Comparison of ENCODE assay signal across 8 cellular contexts in genomic region chr5:120457839-120458507, GRCh38. TPM values are rescaled to one million over a fixed set of nuclear protein-coding genes. Genes with fewer than 3 reads are reported as not detected.
A peak's percentile ranks its signal among the peaks of the same experiment; 100 is the strongest.
DNase-seq lines count a peak whose midpoint lies in the region; ATAC-seq, FAIRE-seq and TF ChIP-seq lines count a peak whose summit lies in the region.

No MANE protein-coding gene starts in this region.

- TF ChIP-seq CTCF in 22Rv1 (IDR thresholded peaks at IDR 0.05) (peak; percentile 88), MM.1S (IDR thresholded peaks at IDR 0.05; ENCODE audit: low read length) (peak; percentile 67), WERI-Rb-1 (IDR thresholded peaks at IDR 0.05; ENCODE audit: low read depth, low read length) (peak; percentile 73), transverse colon (IDR thresholded peaks at IDR 0.05) (peak; percentile 58 to 80 (median 71))

- WGBS in transverse colon (ENCODE audit: low coverage in 1 of 2), 2 donors: 20 to 34% methylated on average over 4 to 20 of the region's 20 CpGs

- peaks cover 1 to 5% of the 10 kb centered on the region in 2 donors for H3K27me3 Mint-ChIP-seq in effector memory CD8-positive, alpha-beta T cell

- peak overlapping the region; percentile 59 for H3K4me3 ChIP-seq in MM.1S (ENCODE audit: low read length)
- peak overlapping the region; percentile 15 for H3K4me3 ChIP-seq in WERI-Rb-1 (ENCODE audit: low read depth, low read length)
- peak overlapping the region in 3 of 4 donors; percentile 38 to 59 (median 39) for H3K4me3 ChIP-seq in transverse colon

- FAIRE-seq in GM12891 (lab: Jason Lieb, UNC): peak; percentile 94

- intact Hi-C loops in transverse colon (cut with DNase I; ENCODE audit: low total_unique reads): no loop called here

- no peak for TF ChIP-seq EP300 in transverse colon (IDR thresholded peaks at IDR 0.05; ENCODE audit: low read depth)

- peak overlapping the region in 1 of 2 donors; percentile 5 for H3K27ac Mint-ChIP-seq in effector memory CD8-positive, alpha-beta T cell

- in situ Hi-C loops in transverse colon (cut with MboI; ENCODE audit: low pct_ligation_motif_present in 1 of 4, low pct_unique_long_range_greater_than_20kb in 1 of 4, low sequenced_read_pairs in 3 of 4): loop anchor here in 1 of 4 donors (25.0 kb wide), 1 partner anchor 521 kb away; no protein-coding TSS in a partner anchor

- H2AFZ ChIP-seq in MM.1S (ENCODE audit: low read length): peak overlapping the region; percentile 69; the same call in 1 of the 2 replicates

- H3K9me3 Mint-ChIP-seq in effector memory CD8-positive, alpha-beta T cell: peaks cover 5 to 10% of the 10 kb centered on the region in 2 donors

- no peaks in the 10 kb centered on the region for H3K4me1 ChIP-seq in MM.1S (ENCODE audit: low read length)
- H3K4me1 ChIP-seq in transverse colon: no peaks in the 10 kb centered on the region

- DNase-seq in GM12891 (ENCODE audit: insufficient read length, low spot score) (no peak), MM.1S (peak; percentile 98), WERI-Rb-1 (peak; percentile 76), mucosa of gallbladder (ENCODE audit: low spot score) (peak; percentile 76), transverse colon (peak; percentile 81)
- DNase-seq in effector memory CD8-positive, alpha-beta T cell: peak in 1 of 3 experiments; percentile 18

- H3K36me3 Mint-ChIP-seq in effector memory CD8-positive, alpha-beta T cell (ENCODE audit: insufficient read depth): no peaks in the 10 kb centered on the region

- no peaks in the 10 kb centered on the region for H3K9me2 ChIP-seq in MM.1S (replicated peaks; ENCODE audit: insufficient read depth, low read length)

- peak overlapping the region; percentile 29; the same call in 1 of the 2 replicates for H3K9ac ChIP-seq in MM.1S (ENCODE audit: low read length)

- H3F3A ChIP-seq in MM.1S (ENCODE audit: insufficient read depth, low read length): 0 out of 2 replicates have a peak, but pooled peaks cover 3% of the 10 kb centered on the region

- peak overlapping the region; percentile 59 to 64 for H3K4me3 Mint-ChIP-seq in effector memory CD8-positive, alpha-beta T cell

- peak overlapping the region; percentile 59; the same call in 1 of the 2 replicates for H3K4me2 ChIP-seq in MM.1S (ENCODE audit: low read depth, low read length)

- TF ChIP-seq POLR2A in GM12891 (IDR thresholded peaks at IDR 0.05; ENCODE audit: low read depth, low read length) (no peak), transverse colon (IDR thresholded peaks at IDR 0.05) (no peak)

- no peaks in the 10 kb centered on the region for H3K4me1 Mint-ChIP-seq in effector memory CD8-positive, alpha-beta T cell (ENCODE audit: low read depth in 2 of 2)

- no peaks in the 10 kb centered on the region for H4K20me1 ChIP-seq in MM.1S (ENCODE audit: insufficient read depth, low read length)

- no peaks in the 10 kb centered on the region for H3K79me2 ChIP-seq in MM.1S (ENCODE audit: low read length)

- H3K27ac ChIP-seq in 22Rv1: 0 out of 2 replicates have a peak overlapping the region, but pooled peaks have one; percentile 18
- peak overlapping the region; percentile 46; the same call in 1 of the 2 replicates for H3K27ac ChIP-seq in MM.1S (ENCODE audit: low read length)
- no peak overlapping the region for H3K27ac ChIP-seq in WERI-Rb-1
- H3K27ac ChIP-seq in transverse colon: peak overlapping the region in 3 of 4 donors; percentile 11 to 48 (median 40)

- peak; percentile 87 for ATAC-seq in HG02588 (IDR thresholded peaks at IDR 0.05; ENCODE audit: unreplicated experiment)
- ATAC-seq in effector memory CD8-positive, alpha-beta T cell (replicated peaks): peak; percentile 16

- H3K9me3 ChIP-seq in MM.1S (replicated peaks; ENCODE audit: insufficient read depth, low read length): no peaks in the 10 kb centered on the region
- no peaks in the 10 kb centered on the region for H3K9me3 ChIP-seq in WERI-Rb-1 (ENCODE audit: severe bottlenecking)
- H3K9me3 ChIP-seq in transverse colon: no peaks in the 10 kb centered on the region

- H3K27me3 ChIP-seq in MM.1S (replicated peaks; ENCODE audit: insufficient read depth, low read length) (peaks cover 4% of the 10 kb centered on the region), WERI-Rb-1 (ENCODE audit: insufficient read depth, low read depth, severe bottlenecking) (no peaks in the 10 kb centered on the region), transverse colon (peaks cover 13% of the 10 kb centered on the region)

- H3K36me3 ChIP-seq in MM.1S (replicated peaks; ENCODE audit: insufficient read depth, low read length) (no peaks in the 10 kb centered on the region), WERI-Rb-1 (no peaks in the 10 kb centered on the region), transverse colon (no peaks in the 10 kb centered on the region)

TF ChIP-seq in GM12891, 5 proteins besides CTCF, POLR2A, EP300 and RAD21:
- TF ChIP-seq SPI1 (IDR thresholded peaks at IDR 0.05; ENCODE audit: low read depth, low read length): 0 out of 2 replicates have a peak, but pooled peaks have one; percentile 26
- TF ChIP-seq PAX5 (IDR thresholded peaks at IDR 0.05; ENCODE audit: insufficient read depth, low read length, severe bottlenecking): no peak

RNA-seq across cellular contexts. Expression of gene PRR16, which starts 6.1 kb away (rescaled TPM):
- polyA plus RNA-seq in GM12891 (2012; ENCODE audit: low read depth, missing spikeins): not detected
- total RNA-seq in mucosa of gallbladder (4.9 TPM), transverse colon (1 to 10 TPM; 2.7 to 9.7 (median 6.3) TPM)
